20 cellular contexts compared by ENCODE assay signal in the genomic region with DNA sequence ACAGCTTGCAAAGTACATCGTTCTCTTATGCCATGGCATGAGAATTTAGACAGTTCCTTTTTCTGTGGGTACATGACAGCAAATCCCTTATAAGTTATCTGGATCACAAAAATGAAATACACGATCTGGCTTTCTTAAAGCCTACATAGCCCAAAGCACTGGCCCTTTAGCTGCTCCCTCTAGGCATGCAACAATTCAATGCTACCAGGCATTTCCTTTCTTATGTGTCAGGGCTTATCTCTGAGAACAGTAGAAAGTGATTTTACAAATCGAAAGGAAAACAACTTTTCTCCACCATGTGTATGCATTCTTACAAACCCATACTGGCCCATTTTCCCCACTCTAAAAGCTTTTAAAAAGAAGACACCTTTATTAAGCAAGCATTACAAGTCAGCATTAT.
"Had no signal": no experiment of that assay in that cellular context is flagged by ENCODE, and none has a peak within 500 bp of the region (broad histone marks: within the 10 kb centered on the region; RNA-seq: fewer than 3 reads in every experiment).

No MANE protein-coding gene starts in this region.

- ATAC-seq: heart right ventricle; left lobe of liver; mucosa of descending colon; naive thymus-derived CD8-positive, alpha-beta T cell; sciatic nerve had no signal

- H3K36me3 Mint-ChIP-seq: naive thymus-derived CD8-positive, alpha-beta T cell had no signal

- H3K27ac ChIP-seq: colonic mucosa, heart right ventricle, spleen, stomach, thoracic aorta, transverse colon had no signal

- H3K4me1 Mint-ChIP-seq: naive thymus-derived CD8-positive, alpha-beta T cell; neural crest cell had no signal

- H3K9me3 ChIP-seq: colonic mucosa, heart right ventricle, mucosa of descending colon, spleen, stomach, thoracic aorta, transverse colon had no signal

- H3K27ac Mint-ChIP-seq: naive thymus-derived CD8-positive, alpha-beta T cell had no signal

- H3K4me3 ChIP-seq: colonic mucosa, heart right ventricle, mucosa of descending colon, spleen, stomach, thoracic aorta, transverse colon had no signal

- H3K4me1 ChIP-seq: colonic mucosa, heart right ventricle, spleen, stomach, transverse colon had no signal

- DNase-seq: colonic mucosa; dermis blood vessel endothelial cell; erythroblast; heart right ventricle; islet precursor cell; mammary epithelial cell; mucosa of descending colon; naive thymus-derived CD8-positive, alpha-beta T cell; spleen; stimulated activated CD4-positive, alpha-beta T cell treated with anti-CD3 and anti-CD28 coated beads, Interleukin-15, amount 100 ng/mL, for 24 hours; stimulated activated CD4-positive, alpha-beta T cell treated with anti-CD3 and anti-CD28 coated beads, Interleukin-1b, Interleukin-23, amount 100 ng/mL, for 48 hours; stimulated activated CD4-positive, alpha-beta T cell treated with anti-CD3 and anti-CD28 coated beads, Interleukin-4, amount 100 ng/mL, for 4 hours; stimulated activated naive CD4-positive, alpha-beta T cell; stomach; substantia nigra; transverse colon had no signal

- H3K36me3 ChIP-seq: colonic mucosa, heart right ventricle, spleen, stomach, thoracic aorta, transverse colon had no signal

- H3K4me3 Mint-ChIP-seq: naive thymus-derived CD8-positive, alpha-beta T cell; neural crest cell had no signal

- H3K27me3 ChIP-seq: colonic mucosa, spleen, stomach, transverse colon had no signal
